In genomic region chr11:131865860-131866259, GRCh38 we compare ENCODE assay signal across 1 cellular context.
TF ChIP-seq lines count a peak whose summit lies in the region.

No MANE protein-coding gene starts in this region.

TF ChIP-seq in GM23338, 12 proteins besides CTCF, POLR2A, EP300 and RAD21 (continued from another document):
- no peak for TF ChIP-seq ZNF462 (CRISPR knock-in tag; IDR thresholded peaks at IDR 0.05)
